ENCODE assay signal across 23 cellular contexts in genomic region chr15:51184637-51185036, GRCh38.
"Had no signal": no experiment of that assay in that cellular context is flagged by ENCODE, and none has a peak within 500 bp of the region (broad histone marks: within the 10 kb centered on the region; RNA-seq: fewer than 3 reads in every experiment).

No MANE protein-coding gene starts in this region.

- H3K4me1 ChIP-seq: prostate gland, tibial nerve had no signal

- H3K36me3 ChIP-seq: ovary, prostate gland, tibial nerve had no signal

- ATAC-seq: activated CD4-positive, alpha-beta T cell treated with anti-CD3 and anti-CD28 coated beads for 36 hours; activated naive CD4-positive, alpha-beta T cell treated with anti-CD3 and anti-CD28 coated beads, Interleukin-2, amount 50 U/mL, for 72 hours; activated T-helper 17 cell treated with anti-CD3 and anti-CD28 coated beads, Interleukin-2, amount 50 U/mL, for 72 hours; natural killer cell; stimulated activated effector memory CD8-positive, alpha-beta T cell treated with anti-CD3 and anti-CD28 coated beads, Interleukin-12 subunit alpha, Interleukin-12 subunit beta, amount 100 ng/mL, for 72 hours; stimulated activated naive CD8-positive, alpha-beta T cell treated with anti-CD3 and anti-CD28 coated beads, Interleukin-15, amount 100 ng/mL, for 72 hours; WTC11 had no signal

- H3K27me3 ChIP-seq: ovary, tibial nerve had no signal

- DNase-seq: activated CD4-positive, alpha-beta T cell treated with anti-CD3 and anti-CD28 coated beads for 36 hours; activated CD4-positive, alpha-beta T cell treated with anti-CD3 and anti-CD28 coated beads, Interleukin-2, amount 50 U/mL, for 4 hours; activated CD8-positive, alpha-beta memory T cell treated with anti-CD3 and anti-CD28 coated beads for 24 hours; activated CD8-positive, alpha-beta memory T cell treated with anti-CD3 and anti-CD28 coated beads, Interleukin-2, amount 50 U/mL, for 4 hours; activated T-cell treated with anti-CD3 and anti-CD28 coated beads, Interleukin-2, amount 50 U/mL, for 24 hours; aorta; central memory CD4-positive, alpha-beta T cell; effector memory CD4-positive, alpha-beta T cell; glutamatergic neuron; hippocampal formation; natural killer cell; ovary; stimulated activated CD4-positive, alpha-beta T cell treated with anti-CD3 and anti-CD28 coated beads, Interleukin-2, amount 100 ng/mL, for 24 hours; stimulated activated naive CD8-positive, alpha-beta T cell treated with anti-CD3 and anti-CD28 coated beads, Interleukin-15, amount 100 ng/mL, for 72 hours; T1000 had no signal

- H3K9me3 ChIP-seq: ovary, prostate gland, tibial nerve had no signal

- H3K4me3 ChIP-seq: lung, ovary, prostate gland, skin epidermis, tibial nerve had no signal

- H3K27ac ChIP-seq: ovary, prostate gland, skin epidermis, tibial nerve had no signal
